Comparison of ENCODE assay signal across 9 cellular contexts in the genomic region with DNA sequence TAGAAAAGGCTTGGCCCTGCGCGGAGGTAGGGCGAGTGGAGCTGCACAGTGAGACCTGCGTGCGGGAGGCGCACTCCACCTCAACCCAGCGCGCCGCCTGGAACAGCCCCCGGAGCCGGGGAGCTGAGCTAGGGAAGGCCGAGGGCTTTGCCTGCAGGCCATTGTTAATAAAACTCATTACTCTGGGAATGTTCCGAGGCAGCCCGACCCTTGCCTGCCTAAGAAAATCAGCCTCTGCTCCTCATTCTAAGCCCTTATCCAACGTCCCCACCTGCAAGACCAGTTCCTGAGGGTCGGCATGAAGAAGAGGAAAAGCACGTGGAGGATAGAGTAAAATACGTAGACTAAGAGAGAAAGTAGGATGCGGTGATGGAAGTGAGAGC. TPM values are rescaled to one million over a fixed set of nuclear protein-coding genes. Genes with fewer than 3 reads are reported as not detected.
DNase-seq lines count a peak whose midpoint lies in the region; ATAC-seq and TF ChIP-seq lines count a peak whose summit lies in the region.
"Had no signal": no experiment of that assay in that cellular context is flagged by ENCODE, and none has a peak within 500 bp of the region (broad histone marks: within the 10 kb centered on the region; RNA-seq: fewer than 3 reads in every experiment).

No MANE protein-coding gene starts in this region.

- H3K36me3 Mint-ChIP-seq in CD8-positive, alpha-beta memory T cell = no peaks in the 10 kb centered on the region

- CTCF ChIA-PET in CD8-positive, alpha-beta memory T cell (lab: Charles Lee) = no interaction called here

- peak overlapping the region in 5 of 7 donors; percentile 30 to 75 (median 39) for H3K4me3 Mint-ChIP-seq in CD8-positive, alpha-beta memory T cell

- peaks cover 4% of the 10 kb centered on the region for H3K27me3 ChIP-seq in CD8-positive, alpha-beta memory T cell (ENCODE audit: insufficient read depth, low read length, poor library complexity, severe bottlenecking)
- peaks cover 0 to 5% of the 10 kb centered on the region in 2 donors for H3K27me3 ChIP-seq in duodenal mucosa (ENCODE audit: control insufficient read depth in 1 of 2, insufficient read depth in 2 of 2, low read length in 2 of 2)
- no peaks in the 10 kb centered on the region for H3K27me3 ChIP-seq in prostate gland (replicated peaks; ENCODE audit: insufficient read depth)

- TF ChIP-seq POLR2A in prostate gland (IDR thresholded peaks at IDR 0.05) = no peak

- H3K4me1 Mint-ChIP-seq in CD8-positive, alpha-beta memory T cell = peaks cover 7 to 13% (median 8%) of the 10 kb centered on the region in 3 donors

- H3K9ac ChIP-seq in duodenal mucosa (ENCODE audit: low read depth in 1 of 2, low read length in 2 of 2) = no peak overlapping the region

- ATAC-seq in HG03354 (IDR thresholded peaks at IDR 0.05; ENCODE audit: poor library complexity, severe bottlenecking, unreplicated experiment) = peak; percentile 10

- H3K4me3 ChIP-seq in CD8-positive, alpha-beta memory T cell (ENCODE audit: low read length) = no peak overlapping the region
- peak overlapping the region; percentile 61 to 82 for H3K4me3 ChIP-seq in duodenal mucosa (ENCODE audit: low read depth in 1 of 2, low read length in 2 of 2)
- H3K4me3 ChIP-seq in prostate gland = peak overlapping the region; percentile 31 to 37

- H3K9me3 ChIP-seq in CD8-positive, alpha-beta memory T cell (ENCODE audit: low read length) = no peaks in the 10 kb centered on the region
- H3K9me3 ChIP-seq in duodenal mucosa (ENCODE audit: control insufficient read depth in 1 of 2, low read length in 2 of 2) (no peaks in the 10 kb centered on the region), prostate gland (no peaks in the 10 kb centered on the region)

- peaks cover 21 to 51% of the 10 kb centered on the region in 2 donors for H3K27me3 Mint-ChIP-seq in CD8-positive, alpha-beta memory T cell

- no peak for DNase-seq in CD8-positive, alpha-beta memory T cell
- DNase-seq in prostate gland (ENCODE audit: low spot score) (no peak), NCI-H524 (lab: John Stamatoyannopoulos, UW) (no peak), Kasumi-1 (lab: John Stamatoyannopoulos, UW) (no peak), DMS79 (lab: John Stamatoyannopoulos, UW) (no peak), HUDEP-2 (lab: John Stamatoyannopoulos, UW; ENCODE audit: unreplicated experiment in 76 of 76) (no peak)
- DNase-seq: NCI-H510A had no signal

- peaks cover 0 to 11% (median 5%) of the 10 kb centered on the region in 5 donors for H3K9me3 Mint-ChIP-seq in CD8-positive, alpha-beta memory T cell

- H3K4me1 ChIP-seq in CD8-positive, alpha-beta memory T cell (ENCODE audit: insufficient read depth, low read length) = no peaks in the 10 kb centered on the region
- H3K4me1 ChIP-seq in duodenal mucosa (ENCODE audit: control insufficient read depth in 1 of 2, insufficient read depth in 2 of 2, low read length in 2 of 2) = no peaks in the 10 kb centered on the region
- H3K4me1 ChIP-seq in prostate gland (replicated peaks) = peaks cover 9% of the 10 kb centered on the region

- H3K27ac ChIP-seq in CD8-positive, alpha-beta memory T cell (ENCODE audit: low read depth, low read length) = no peak overlapping the region
- no peak overlapping the region for H3K27ac ChIP-seq in duodenal mucosa (ENCODE audit: low read depth, low read length)
- H3K27ac ChIP-seq in prostate gland = peak overlapping the region; percentile 51 to 73

- H3K27ac Mint-ChIP-seq in CD8-positive, alpha-beta memory T cell = no peak overlapping the region

- 39% methylated on average over 19 of the region's 19 CpGs for WGBS in prostate gland

- POLR2A ChIA-PET in CD8-positive, alpha-beta memory T cell (lab: Charles Lee) = no interaction called here

- intact Hi-C loops in prostate gland (cut with DNase I) = no loop called here

- no peaks in the 10 kb centered on the region for H3K36me3 ChIP-seq in CD8-positive, alpha-beta memory T cell (ENCODE audit: insufficient read depth, low read length)
- H3K36me3 ChIP-seq in duodenal mucosa (ENCODE audit: control insufficient read depth in 1 of 2, insufficient read depth in 2 of 2, low read length in 2 of 2) (no peaks in the 10 kb centered on the region), prostate gland (no peaks in the 10 kb centered on the region)

- no peak for TF ChIP-seq CTCF in prostate gland (IDR thresholded peaks at IDR 0.05)

RNA-seq across cellular contexts. Expression of a gene that starts 55.3 kb away (rescaled TPM):
- total RNA-seq in CD8-positive, alpha-beta memory T cell = 1 to 10 TPM; 2.5 to 5.2 TPM
- polyA plus RNA-seq in CD8-positive, alpha-beta memory T cell = 4.6 TPM
- total RNA-seq in prostate gland = 10 to 100 TPM in 1 of 2 donors, 1 to 10 TPM in 1; 7.5 to 20.8 TPM

Comparison
In these comparisons a context has a peak if more than half of its experiments do, and no peak if none do; other contexts are left out.
1. H3K27ac ChIP-seq: peak in prostate gland (2 of 2); none in CD8-positive, alpha-beta memory T cell (single experiment) and duodenal mucosa (single experiment).